1 cellular context compared by ENCODE assay signal in genomic region chr3:35529337-35529736, GRCh38.
TF ChIP-seq lines count a peak whose summit lies in the region.

No MANE protein-coding gene starts in this region.

TF ChIP-seq in HepG2, 621 proteins besides CTCF, POLR2A, EP300 and RAD21 (continued from another document):
- TF ChIP-seq, protein P1, sequence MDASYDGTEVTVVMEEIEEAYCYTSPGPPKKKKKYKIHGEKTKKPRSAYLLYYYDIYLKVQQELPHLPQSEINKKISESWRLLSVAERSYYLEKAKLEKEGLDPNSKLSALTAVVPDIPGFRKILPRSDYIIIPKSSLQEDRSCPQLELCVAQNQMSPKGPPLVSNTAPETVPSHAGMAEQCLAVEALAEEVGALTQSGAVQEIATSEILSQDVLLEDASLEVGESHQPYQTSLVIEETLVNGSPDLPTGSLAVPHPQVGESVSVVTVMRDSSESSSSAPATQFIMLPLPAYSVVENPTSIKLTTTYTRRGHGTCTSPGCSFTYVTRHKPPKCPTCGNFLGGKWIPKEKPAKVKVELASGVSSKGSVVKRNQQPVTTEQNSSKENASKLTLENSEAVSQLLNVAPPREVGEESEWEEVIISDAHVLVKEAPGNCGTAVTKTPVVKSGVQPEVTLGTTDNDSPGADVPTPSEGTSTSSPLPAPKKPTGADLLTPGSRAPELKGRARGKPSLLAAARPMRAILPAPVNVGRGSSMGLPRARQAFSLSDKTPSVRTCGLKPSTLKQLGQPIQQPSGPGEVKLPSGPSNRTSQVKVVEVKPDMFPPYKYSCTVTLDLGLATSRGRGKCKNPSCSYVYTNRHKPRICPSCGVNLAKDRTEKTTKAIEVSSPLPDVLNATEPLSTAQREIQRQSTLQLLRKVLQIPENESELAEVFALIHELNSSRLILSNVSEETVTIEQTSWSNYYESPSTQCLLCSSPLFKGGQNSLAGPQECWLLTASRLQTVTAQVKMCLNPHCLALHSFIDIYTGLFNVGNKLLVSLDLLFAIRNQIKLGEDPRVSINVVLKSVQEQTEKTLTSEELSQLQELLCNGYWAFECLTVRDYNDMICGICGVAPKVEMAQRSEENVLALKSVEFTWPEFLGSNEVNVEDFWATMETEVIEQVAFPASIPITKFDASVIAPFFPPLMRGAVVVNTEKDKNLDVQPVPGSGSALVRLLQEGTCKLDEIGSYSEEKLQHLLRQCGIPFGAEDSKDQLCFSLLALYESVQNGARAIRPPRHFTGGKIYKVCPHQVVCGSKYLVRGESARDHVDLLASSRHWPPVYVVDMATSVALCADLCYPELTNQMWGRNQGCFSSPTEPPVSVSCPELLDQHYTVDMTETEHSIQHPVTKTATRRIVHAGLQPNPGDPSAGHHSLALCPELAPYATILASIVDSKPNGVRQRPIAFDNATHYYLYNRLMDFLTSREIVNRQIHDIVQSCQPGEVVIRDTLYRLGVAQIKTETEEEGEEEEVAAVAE (CRISPR knock-in tag; IDR thresholded peaks at IDR 0.05; ENCODE audit: borderline replicate concordance): no peak
